Comparison of ENCODE assay signal across 16 cellular contexts in the genomic region with DNA sequence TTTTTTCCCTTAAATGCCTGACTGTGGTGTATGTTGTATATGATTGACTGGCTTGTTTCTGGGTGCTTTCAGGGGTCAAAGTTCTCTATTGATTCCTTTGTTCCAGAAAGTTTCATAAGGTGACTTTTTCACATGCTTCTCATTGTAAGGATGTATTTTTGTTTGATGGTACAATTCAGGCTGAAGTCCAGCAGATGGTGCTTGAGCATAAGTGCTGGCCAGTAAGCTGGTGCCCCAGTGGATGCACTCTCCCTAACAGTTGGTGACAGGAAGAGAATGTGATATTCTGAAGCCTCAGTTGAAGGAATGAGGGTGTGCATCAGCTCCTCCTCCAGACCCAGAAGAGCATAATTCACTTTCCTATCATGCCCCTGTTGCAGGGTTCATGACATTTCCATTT.
DNase-seq lines count a peak whose midpoint lies in the region; ATAC-seq and TF ChIP-seq lines count a peak whose summit lies in the region.
"Had no signal": no experiment of that assay in that cellular context is flagged by ENCODE, and none has a peak within 500 bp of the region (broad histone marks: within the 10 kb centered on the region; RNA-seq: fewer than 3 reads in every experiment).

No MANE protein-coding gene starts in this region.

- H3K4me3 ChIP-seq in breast epithelium (no peak overlapping the region), iPS DF 6.9 (ENCODE audit: low read length) (no peak overlapping the region)
- H3K4me3 ChIP-seq: colonic mucosa, psoas muscle had no signal

- H3K9me3 ChIP-seq in breast epithelium (peaks cover 0 to 7% of the 10 kb centered on the region in 2 donors), iPS DF 6.9 (ENCODE audit: control insufficient read depth, insufficient read depth, low read length) (no peaks in the 10 kb centered on the region)
- H3K9me3 ChIP-seq: colonic mucosa had no signal

- POLR2A ChIA-PET in MCF 10A (lab: Yijun Ruan, JAX) = interaction anchor here (0.5 kb wide), 1 partner anchor 28 kb away, joined by 3 read pairs; no protein-coding TSS in a partner anchor

- H3K4me3 Mint-ChIP-seq in MCF 10A (ENCODE audit: unreplicated experiment) = no peak overlapping the region

- intact Hi-C loops in MCF 10A (cut with micrococcal nuclease) (no loop called here), breast epithelium (cut with DNase I; ENCODE audit: low total_unique reads) (loop anchor here (10.0 kb wide), 1 partner anchor 1524 kb away; no protein-coding TSS in a partner anchor)

- H3K36me3 Mint-ChIP-seq in MCF 10A (ENCODE audit: insufficient read depth, unreplicated experiment) = no peaks in the 10 kb centered on the region

- H3K27me3 ChIP-seq in breast epithelium = no peaks in the 10 kb centered on the region
- no peaks in the 10 kb centered on the region for H3K27me3 ChIP-seq in iPS DF 6.9 (ENCODE audit: control insufficient read depth, insufficient read depth, low read length)
- H3K27me3 ChIP-seq: colonic mucosa had no signal

- peaks cover 6% of the 10 kb centered on the region for H3K36me3 ChIP-seq in breast epithelium
- no peaks in the 10 kb centered on the region for H3K36me3 ChIP-seq in iPS DF 6.9 (ENCODE audit: control insufficient read depth, insufficient read depth, low read length)
- H3K36me3 ChIP-seq: colonic mucosa had no signal

- DNase-seq in MCF 10A (ENCODE audit: unreplicated experiment) (peak; percentile 0), breast epithelium (ENCODE audit: low spot score in 2 of 2) (no peak), NCI-H748 treated with DMSO at 0.1 percent for 48 hours (lab: John Stamatoyannopoulos, UW) (peak; percentile 16), iPS DF 6.9 (ENCODE audit: low read depth, low spot score) (peak; percentile 4), MV-4-11 (lab: John Stamatoyannopoulos, UW) (no peak)
- no peak for DNase-seq in effector CD4-positive, alpha-beta T cell
- DNase-seq: activated CD4-positive, alpha-beta T cell treated with anti-CD3 and anti-CD28 coated beads for 1 hour; activated T-cell treated with anti-CD3 and anti-CD28 coated beads, Interleukin-2, amount 50 U/mL, for 1 hour; colonic mucosa; NCI-H1048; NCI-H526 treated with DMSO at 0.1 percent for 48 hours; psoas muscle; stimulated activated CD8-positive, alpha-beta memory T cell treated with anti-CD3 and anti-CD28 coated beads, Interleukin-4, amount 100 ng/mL, for 48 hours had no signal

- no peak for TF ChIP-seq POLR2A in breast epithelium (IDR thresholded peaks at IDR 0.05)

- H3K27ac ChIP-seq in breast epithelium = no peak overlapping the region
- no peak overlapping the region for H3K27ac ChIP-seq in iPS DF 6.9 (ENCODE audit: low read length)
- H3K27ac ChIP-seq: colonic mucosa, psoas muscle had no signal

- H3K4me1 ChIP-seq in breast epithelium = no peaks in the 10 kb centered on the region
- no peaks in the 10 kb centered on the region for H3K4me1 ChIP-seq in iPS DF 6.9 (ENCODE audit: control insufficient read depth, insufficient read depth, low read length)
- H3K4me1 ChIP-seq: colonic mucosa, psoas muscle had no signal

- H3K4me1 Mint-ChIP-seq in MCF 10A (ENCODE audit: insufficient read depth, unreplicated experiment) = no peaks in the 10 kb centered on the region

- TF ChIP-seq CTCF in MCF 10A (IDR thresholded peaks at IDR 0.05; ENCODE audit: unreplicated experiment) = peak; percentile 18
- no peak for TF ChIP-seq CTCF in breast epithelium (IDR thresholded peaks at IDR 0.05)

- H3K27ac Mint-ChIP-seq in MCF 10A (ENCODE audit: low read depth, unreplicated experiment) = no peak overlapping the region

- no peaks in the 10 kb centered on the region for H3K27me3 Mint-ChIP-seq in MCF 10A (ENCODE audit: insufficient read depth, unreplicated experiment)

- H3K9me3 Mint-ChIP-seq in MCF 10A (ENCODE audit: unreplicated experiment) = no peaks in the 10 kb centered on the region

- ATAC-seq in HG03432 (IDR thresholded peaks at IDR 0.05; ENCODE audit: unreplicated experiment) = no peak
- no peak for ATAC-seq in HG03175 (IDR thresholded peaks at IDR 0.05; ENCODE audit: unreplicated experiment)
- ATAC-seq: HCT116, psoas muscle had no signal

- CTCF ChIA-PET in MCF 10A (lab: Yijun Ruan, JAX) = interaction anchor here (0.6 to 1.1 kb wide), 5 partner anchors 10 to 1159 kb away, joined by 3 to 4 read pairs (median 3); no protein-coding TSS in a partner anchor

- BruUV-seq in MCF 10A (replicated peaks; lab: Mats Ljungman, UMichigan) = no TSS peak

Comparison
In these comparisons a context has a peak if more than half of its experiments do, and no peak if none do; other contexts are left out.
1. DNase-seq: peak in MCF 10A (single experiment), NCI-H748 treated with DMSO at 0.1 percent for 48 hours (single experiment) and iPS DF 6.9 (single experiment); none in breast epithelium (0 of 2), MV-4-11 (single experiment) and effector CD4-positive, alpha-beta T cell (single experiment).